In the genomic region with DNA sequence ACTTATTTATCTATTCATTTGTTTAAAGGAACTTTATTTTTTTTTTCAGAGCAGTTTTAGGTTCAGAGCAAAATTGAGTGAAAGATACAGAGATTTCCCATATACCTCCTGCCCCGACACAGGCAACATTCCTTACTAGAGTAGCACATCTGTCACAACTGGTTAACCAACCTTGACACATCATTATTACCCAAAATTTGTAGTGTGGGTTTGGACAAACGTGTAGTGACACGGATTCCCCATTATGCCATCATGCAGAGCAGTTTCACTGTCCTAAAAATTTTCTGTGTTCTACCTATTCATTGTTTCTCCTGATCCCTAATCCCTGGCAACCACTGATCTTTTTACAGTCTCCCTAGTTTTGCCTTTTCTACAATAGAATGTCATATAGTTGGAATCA, we compare ENCODE assay signal across 23 cellular contexts.
"Had no signal": no experiment of that assay in that cellular context is flagged by ENCODE, and none has a peak within 500 bp of the region (broad histone marks: within the 10 kb centered on the region; RNA-seq: fewer than 3 reads in every experiment).

No MANE protein-coding gene starts in this region.

- ATAC-seq: left cardiac atrium; mucosa of descending colon; stimulated activated naive B cell treated with anti-CD40 and anti-IgM and Interleukin-4, amounts not matched to agents 10 μg/mL and 1 μg/mL and 100 μg/mL, for 72 hours; stimulated activated naive CD8-positive, alpha-beta T cell treated with anti-CD3 and anti-CD28 coated beads, Interleukin-15, amount 100 ng/mL, for 72 hours; upper lobe of right lung had no signal

- FAIRE-seq: endometrium, islet of Langerhans had no signal

- H3K27me3 Mint-ChIP-seq: stimulated activated naive B cell treated with anti-CD40 and anti-IgM and Interleukin-4, amounts not matched to agents 10 μg/mL and 1 μg/mL and 100 μg/mL, for 72 hours had no signal

- H3K27ac Mint-ChIP-seq: natural killer cell; stimulated activated naive B cell treated with anti-CD40 and anti-IgM and Interleukin-4, amounts not matched to agents 10 μg/mL and 1 μg/mL and 100 μg/mL, for 72 hours; stimulated activated naive CD8-positive, alpha-beta T cell treated with anti-CD3 and anti-CD28 coated beads, Interleukin-15, amount 100 ng/mL, for 72 hours had no signal

- H3K4me3 Mint-ChIP-seq: natural killer cell; neural crest cell; stimulated activated naive B cell treated with anti-CD40 and anti-IgM and Interleukin-4, amounts not matched to agents 10 μg/mL and 1 μg/mL and 100 μg/mL, for 72 hours; stimulated activated naive CD8-positive, alpha-beta T cell treated with anti-CD3 and anti-CD28 coated beads, Interleukin-15, amount 100 ng/mL, for 72 hours had no signal

- H3K27me3 ChIP-seq: esophagus muscularis mucosa, hepatocyte, right atrium auricular region, sigmoid colon, testis, tibial nerve, upper lobe of right lung, vagina had no signal

- H3K27ac ChIP-seq: epithelial cell of prostate, esophagus muscularis mucosa, hepatocyte, right atrium auricular region, sigmoid colon, skin epidermis, testis, tibial nerve, upper lobe of right lung, vagina had no signal

- H3K4me2 ChIP-seq: hepatocyte had no signal

- H3K4me3 ChIP-seq: esophagus muscularis mucosa, hepatocyte, mucosa of descending colon, right atrium auricular region, sigmoid colon, skin epidermis, testis, tibial nerve, upper lobe of right lung, vagina had no signal

- H3K4me1 Mint-ChIP-seq: natural killer cell; neural crest cell; stimulated activated naive CD8-positive, alpha-beta T cell treated with anti-CD3 and anti-CD28 coated beads, Interleukin-15, amount 100 ng/mL, for 72 hours had no signal

- H3K4me1 ChIP-seq: esophagus muscularis mucosa, right atrium auricular region, sigmoid colon, testis, tibial nerve, upper lobe of right lung, vagina had no signal

- H2AFZ ChIP-seq: hepatocyte had no signal

- H3K36me3 Mint-ChIP-seq: natural killer cell had no signal

- H3K79me2 ChIP-seq: hepatocyte had no signal

- H3K36me3 ChIP-seq: esophagus muscularis mucosa, right atrium auricular region, sigmoid colon, tibial nerve, upper lobe of right lung, vagina had no signal

- H3K9me3 ChIP-seq: esophagus muscularis mucosa, mucosa of descending colon, right atrium auricular region, sigmoid colon, testis, tibial nerve, upper lobe of right lung, vagina had no signal

- H3K9me3 Mint-ChIP-seq: stimulated activated naive CD8-positive, alpha-beta T cell treated with anti-CD3 and anti-CD28 coated beads, Interleukin-15, amount 100 ng/mL, for 72 hours had no signal

- DNase-seq: cortex of kidney; effector memory CD4-positive, alpha-beta T cell; head of caudate nucleus; left cardiac atrium; mucosa of descending colon; natural killer cell; sigmoid colon; stimulated activated CD4-positive, alpha-beta T cell treated with anti-CD3 and anti-CD28 coated beads, Interleukin-2, amount 100 ng/mL, for 24 hours; stimulated activated CD4-positive, alpha-beta T cell treated with anti-CD3 and anti-CD28 coated beads, Interleukin-4, amount 100 ng/mL, for 4 hours; stimulated activated naive B cell treated with anti-CD40 and anti-IgM and Interleukin-4, amounts not matched to agents 10 μg/mL and 1 μg/mL and 100 μg/mL, for 72 hours; stimulated activated naive CD8-positive, alpha-beta T cell treated with anti-CD3 and anti-CD28 coated beads, Interleukin-15, amount 100 ng/mL, for 72 hours; testis; upper lobe of right lung had no signal
